Comparison of ENCODE assay signal across 13 cellular contexts in the genomic region with DNA sequence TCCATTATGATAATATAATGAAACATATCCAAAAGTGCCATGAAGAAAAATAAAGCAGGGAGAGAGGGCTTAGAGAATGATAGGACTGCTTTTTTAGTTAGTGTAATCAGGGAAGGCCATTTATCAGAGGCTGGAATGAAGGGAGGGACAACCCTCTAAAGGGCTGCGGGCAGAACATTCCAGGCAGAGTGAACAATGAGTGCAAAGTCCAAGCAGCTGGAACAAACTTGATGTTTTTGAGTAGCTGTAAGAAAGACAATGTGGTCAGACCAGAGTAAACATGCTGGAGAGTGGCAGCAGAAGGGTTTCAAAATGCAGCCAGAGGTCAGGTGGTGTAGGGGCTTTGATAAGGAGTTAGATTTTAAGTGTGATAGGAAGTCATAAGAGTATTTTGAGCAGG.
A peak's percentile ranks its signal among the peaks of the same experiment; 100 is the strongest.
DNase-seq lines count a peak whose midpoint lies in the region; ATAC-seq, FAIRE-seq and TF ChIP-seq lines count a peak whose summit lies in the region.
"Had no signal": no experiment of that assay in that cellular context is flagged by ENCODE, and none has a peak within 500 bp of the region (broad histone marks: within the 10 kb centered on the region; RNA-seq: fewer than 3 reads in every experiment).

No MANE protein-coding gene starts in this region.

- TF ChIP-seq CTCF in astrocyte of the cerebellum (IDR thresholded peaks at IDR 0.05; ENCODE audit: low read depth, low read length, missing control alignments): no peak
- TF ChIP-seq CTCF in pancreas (IDR thresholded peaks at IDR 0.05): no peak

- no peaks in the 10 kb centered on the region for H3K36me3 ChIP-seq in pancreas

- H3K9me3 ChIP-seq in right cardiac atrium (ENCODE audit: control insufficient read depth, low read length): no peaks in the 10 kb centered on the region
- no peaks in the 10 kb centered on the region for H3K9me3 ChIP-seq in pancreas

- DNase-seq in GM03348 (ENCODE audit: low spot score): peak; percentile 22
- DNase-seq in astrocyte of the cerebellum (ENCODE audit: low read depth): peak; percentile 28
- DNase-seq in right cardiac atrium: no peak
- peak in 3 of 6 donors; percentile 19 to 59 (median 41) for DNase-seq in pancreas
- DNase-seq in T-helper 9 cell: no peak
- DNase-seq in NCI-H1436 (lab: John Stamatoyannopoulos, UW): no peak
- no peak for DNase-seq in EL
- DNase-seq: activated CD8-positive, alpha-beta T cell treated with anti-CD3 and anti-CD28 coated beads, Interleukin-2, amount 10 ng/mL, durations not matched to agents 7 days and 5 days; activated naive CD8-positive, alpha-beta T cell treated with anti-CD3 and anti-CD28 coated beads, Interleukin-2, amount 10 ng/mL, durations not matched to agents 7 days and 5 days; stimulated activated CD4-positive, alpha-beta T cell treated with anti-CD3 and anti-CD28 coated beads, Interleukin-12 subunit alpha, Interleukin-12 subunit beta, amount 100 ng/mL, for 4 hours had no signal

- 7% methylated on average over 1 of the region's 1 CpG for WGBS in right cardiac atrium
- 0 to 8% methylated on average over 1 of the region's 1 CpG for WGBS in pancreas, 2 donors

- H3K4me1 ChIP-seq in right cardiac atrium (ENCODE audit: control insufficient read depth, insufficient read depth, low read length): no peaks in the 10 kb centered on the region
- peaks cover 0 to 4% (median 0%) of the 10 kb centered on the region in 3 donors for H3K4me1 ChIP-seq in pancreas

- in situ Hi-C loops in astrocyte of the cerebellum (cut with HindIII; ENCODE audit: low sequenced_read_pairs): no loop called here

- H3K27ac ChIP-seq in right cardiac atrium (ENCODE audit: low read length) (peak overlapping the region; percentile 43), pancreas (peak overlapping the region in 3 of 4 donors; percentile 15 to 79 (median 42))

- intact Hi-C loops in right cardiac atrium (cut with DNase I): no loop called here
- intact Hi-C loops in pancreas (cut with DNase I): no loop called here

- H3K27me3 ChIP-seq in right cardiac atrium (ENCODE audit: control insufficient read depth, insufficient read depth) (no peaks in the 10 kb centered on the region), pancreas (no peaks in the 10 kb centered on the region)

- ATAC-seq in right cardiac atrium (peak in 1 of 2 donors; percentile 81), pancreas (peak; percentile 81 to 97 (median 94)), HG03025 (IDR thresholded peaks at IDR 0.05; ENCODE audit: low FRiP score, unreplicated experiment) (no peak)
- ATAC-seq: activated CD8-positive, alpha-beta T cell treated with anti-CD3 and anti-CD28 coated beads, Interleukin-2, amount 10 ng/mL, durations not matched to agents 7 days and 5 days had no signal

- no peak for FAIRE-seq in pancreas (lab: Jason Lieb, UNC)
- FAIRE-seq: D721Med, endothelial cell of umbilical vein had no signal

- no peak overlapping the region for H3K4me3 ChIP-seq in astrocyte of the cerebellum (ENCODE audit: low read depth, low read length)
- H3K4me3 ChIP-seq in right cardiac atrium (ENCODE audit: low read length): no peak overlapping the region
- no peak overlapping the region for H3K4me3 ChIP-seq in pancreas

Comparison
In these comparisons a context has a peak if more than half of its experiments do, and no peak if none do; other contexts are left out.
1. DNase-seq: peak in GM03348 (single experiment) and astrocyte of the cerebellum (single experiment); none in right cardiac atrium (0 of 3), T-helper 9 cell (single experiment), NCI-H1436 (single experiment) and EL (single experiment).